9 cellular contexts compared by ENCODE assay signal in the genomic region with DNA sequence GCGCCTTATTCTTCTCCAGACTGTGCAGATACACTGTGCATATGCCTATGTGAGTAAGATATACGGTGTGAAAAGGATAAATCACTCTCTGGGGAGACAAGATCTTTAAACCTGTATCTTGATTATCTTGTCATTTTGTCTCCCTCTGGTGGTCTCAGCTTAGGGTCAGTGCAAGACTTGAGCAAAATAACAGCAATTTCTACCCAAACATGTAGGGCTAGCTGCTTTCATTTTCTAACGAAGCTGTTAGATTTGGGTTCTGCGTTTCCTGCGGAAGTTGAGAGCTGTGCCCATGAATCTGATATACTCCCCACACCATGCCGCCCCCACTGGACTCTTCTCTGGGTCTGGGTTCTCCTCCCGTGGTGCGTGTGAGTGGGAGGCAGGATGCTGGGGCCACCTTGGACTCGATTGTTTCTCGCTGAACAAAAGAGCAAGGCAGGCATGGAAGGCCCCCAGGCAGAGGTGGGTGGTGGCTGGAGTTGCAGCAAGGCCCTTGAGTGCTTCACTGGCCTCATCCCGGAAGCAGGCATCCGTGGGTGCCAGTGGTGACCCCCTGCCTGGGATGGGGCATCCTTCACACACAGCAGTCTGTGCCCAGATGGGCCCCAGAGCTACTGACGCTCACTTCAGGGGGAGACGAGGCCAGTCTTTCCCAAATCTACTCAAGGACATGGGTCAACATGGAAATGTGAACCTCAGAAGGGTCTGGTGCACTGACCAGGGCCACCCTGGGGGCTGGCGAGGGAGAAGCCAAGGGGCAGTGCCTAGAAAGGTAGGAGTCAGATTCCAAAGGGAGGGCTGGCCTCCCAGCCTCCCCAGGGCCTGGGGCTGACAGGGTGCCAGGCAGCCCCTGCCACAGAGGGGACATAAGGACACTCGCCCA.
DNase-seq lines count a peak whose midpoint lies in the region; ATAC-seq and TF ChIP-seq lines count a peak whose summit lies in the region.
"Had no signal": no experiment of that assay in that cellular context is flagged by ENCODE, and none has a peak within 500 bp of the region (broad histone marks: within the 10 kb centered on the region; RNA-seq: fewer than 3 reads in every experiment).

No MANE protein-coding gene starts in this region.

- DNase-seq in CD4-positive, alpha-beta memory T cell: peak in 4 of 5 donors; percentile 14 to 37 (median 24)
- peak; percentile 52 for DNase-seq in activated naive CD8-positive, alpha-beta T cell treated with anti-CD3 and anti-CD28 coated beads, Interleukin-2, amount 10 ng/mL, durations not matched to agents 7 days and 5 days
- DNase-seq in midbrain (lab: John Stamatoyannopoulos, UW) (peak; percentile 62), ascending aorta (ENCODE audit: low spot score in 2 of 2) (no peak), right atrium auricular region (ENCODE audit: low spot score) (no peak), ureter (ENCODE audit: low spot score) (no peak)
- DNase-seq: small intestine had no signal

- H3K4me3 Mint-ChIP-seq in CD4-positive, alpha-beta memory T cell: peak overlapping the region; percentile 58 to 82 (median 72)
- H3K4me3 Mint-ChIP-seq in activated naive CD8-positive, alpha-beta T cell treated with anti-CD3 and anti-CD28 coated beads, Interleukin-2, amount 10 ng/mL, durations not matched to agents 7 days and 5 days: peak overlapping the region; percentile 65

- no peaks in the 10 kb centered on the region for H3K27me3 ChIP-seq in CD4-positive, alpha-beta memory T cell (ENCODE audit: insufficient read depth, low read length)
- H3K27me3 ChIP-seq in ascending aorta: no peaks in the 10 kb centered on the region
- H3K27me3 ChIP-seq in right atrium auricular region: peaks cover 0 to 3% of the 10 kb centered on the region in 2 donors

- H3K4me3 ChIP-seq in CD4-positive, alpha-beta memory T cell (ENCODE audit: low read length in 2 of 2): peak overlapping the region in 1 of 2 donors; percentile 42
- no peak overlapping the region for H3K4me3 ChIP-seq in ascending aorta
- no peak overlapping the region for H3K4me3 ChIP-seq in right atrium auricular region

- no peaks in the 10 kb centered on the region for H3K27me3 Mint-ChIP-seq in CD4-positive, alpha-beta memory T cell
- H3K27me3 Mint-ChIP-seq in activated naive CD8-positive, alpha-beta T cell treated with anti-CD3 and anti-CD28 coated beads, Interleukin-2, amount 10 ng/mL, durations not matched to agents 7 days and 5 days: no peaks in the 10 kb centered on the region

- H3K36me3 Mint-ChIP-seq in CD4-positive, alpha-beta memory T cell: peaks cover 0 to 15% of the 10 kb centered on the region in 2 donors
- H3K36me3 Mint-ChIP-seq in activated naive CD8-positive, alpha-beta T cell treated with anti-CD3 and anti-CD28 coated beads, Interleukin-2, amount 10 ng/mL, durations not matched to agents 7 days and 5 days: peaks cover 3% of the 10 kb centered on the region

- POLR2A ChIA-PET in CD4-positive, alpha-beta memory T cell (lab: Charles Lee; ENCODE audit: partially characterized antibody): interaction anchor here (1.3 kb wide), 1 partner anchor 300 kb away, joined by 3 read pairs; no protein-coding TSS in a partner anchor
- POLR2A ChIA-PET in activated naive CD8-positive, alpha-beta T cell treated with anti-CD3 and anti-CD28 coated beads, Interleukin-2, amount 10 ng/mL, durations not matched to agents 7 days and 5 days (lab: Charles Lee): interaction anchor here (0.9 to 1.0 kb wide), 2 partner anchors 52 to 96 kb away, joined by 3 to 4 read pairs; no protein-coding TSS in a partner anchor

- H3K9me3 ChIP-seq in CD4-positive, alpha-beta memory T cell (ENCODE audit: control insufficient read depth in 1 of 2, low read length in 2 of 2): no peaks in the 10 kb centered on the region
- H3K9me3 ChIP-seq in KOPT-K1 (ENCODE audit: insufficient read depth, low read length, poor library complexity, severe bottlenecking) (no peaks in the 10 kb centered on the region), ascending aorta (no peaks in the 10 kb centered on the region), right atrium auricular region (no peaks in the 10 kb centered on the region)

- H3K27ac ChIP-seq in CD4-positive, alpha-beta memory T cell (ENCODE audit: low read depth, low read length): peak overlapping the region; percentile 2
- H3K27ac ChIP-seq in KOPT-K1 (ENCODE audit: low read depth, low read length, poor library complexity, severe bottlenecking) (peak overlapping the region; percentile 60), ascending aorta (no peak overlapping the region), right atrium auricular region (no peak overlapping the region)

- H3K4me1 ChIP-seq in CD4-positive, alpha-beta memory T cell (ENCODE audit: insufficient read depth, low read length): peaks cover 19% of the 10 kb centered on the region
- H3K4me1 ChIP-seq in ascending aorta: no peaks in the 10 kb centered on the region
- H3K4me1 ChIP-seq in right atrium auricular region: no peaks in the 10 kb centered on the region

- H3K9me3 Mint-ChIP-seq in CD4-positive, alpha-beta memory T cell: peaks cover 0 to 2% (median 0%) of the 10 kb centered on the region in 8 donors
- H3K9me3 Mint-ChIP-seq in activated naive CD8-positive, alpha-beta T cell treated with anti-CD3 and anti-CD28 coated beads, Interleukin-2, amount 10 ng/mL, durations not matched to agents 7 days and 5 days: no peaks in the 10 kb centered on the region

- CTCF ChIA-PET in CD4-positive, alpha-beta memory T cell (lab: Charles Lee; ENCODE audit: partially characterized antibody): interaction anchor here (0.8 to 6.6 kb wide), 19 partner anchors 9 to 300 kb away, joined by 3 to 46 read pairs (median 4); no protein-coding TSS in a partner anchor

- H3K36me3 ChIP-seq in CD4-positive, alpha-beta memory T cell (ENCODE audit: insufficient read depth, low read length): no peaks in the 10 kb centered on the region
- H3K36me3 ChIP-seq in KOPT-K1 (ENCODE audit: insufficient read depth, low read length) (no peaks in the 10 kb centered on the region; the same call in 1 of the 2 replicates), ascending aorta (no peaks in the 10 kb centered on the region), right atrium auricular region (no peaks in the 10 kb centered on the region)

- peak; percentile 76 for ATAC-seq in activated naive CD8-positive, alpha-beta T cell treated with anti-CD3 and anti-CD28 coated beads, Interleukin-2, amount 10 ng/mL, durations not matched to agents 7 days and 5 days (ENCODE audit: low read depth)
- no peak for ATAC-seq in GM21723 (IDR thresholded peaks at IDR 0.05; ENCODE audit: unreplicated experiment)

- intact Hi-C loops in CD4-positive, alpha-beta memory T cell (cut with micrococcal nuclease): loop anchor here (10.0 kb wide), 1 partner anchor 215 kb away; no protein-coding TSS in a partner anchor
- intact Hi-C loops in ascending aorta (cut with DNase I): no loop called here

- peaks cover 18 to 35% (median 26%) of the 10 kb centered on the region in 4 donors for H3K4me1 Mint-ChIP-seq in CD4-positive, alpha-beta memory T cell
- H3K4me1 Mint-ChIP-seq in activated naive CD8-positive, alpha-beta T cell treated with anti-CD3 and anti-CD28 coated beads, Interleukin-2, amount 10 ng/mL, durations not matched to agents 7 days and 5 days: peaks cover 33% of the 10 kb centered on the region

- H3K27ac Mint-ChIP-seq in CD4-positive, alpha-beta memory T cell: peak overlapping the region; percentile 35 to 86 (median 73)
- peak overlapping the region; percentile 87 for H3K27ac Mint-ChIP-seq in activated naive CD8-positive, alpha-beta T cell treated with anti-CD3 and anti-CD28 coated beads, Interleukin-2, amount 10 ng/mL, durations not matched to agents 7 days and 5 days

- TF ChIP-seq CTCF in ascending aorta (IDR thresholded peaks at IDR 0.05): no peak
- no peak for TF ChIP-seq CTCF in right atrium auricular region (IDR thresholded peaks at IDR 0.05)

Comparison
In these comparisons a context has a peak if more than half of its experiments do, and no peak if none do; other contexts are left out.
1. DNase-seq: peak in CD4-positive, alpha-beta memory T cell (4 of 5), activated naive CD8-positive, alpha-beta T cell treated with anti-CD3 and anti-CD28 coated beads, Interleukin-2, amount 10 ng/mL, durations not matched to agents 7 days and 5 days (single experiment) and midbrain (single experiment); none in ascending aorta (0 of 2), right atrium auricular region (single experiment) and ureter (single experiment).
2. H3K27ac ChIP-seq: peak in CD4-positive, alpha-beta memory T cell (single experiment) and KOPT-K1 (single experiment); none in ascending aorta (0 of 2) and right atrium auricular region (0 of 2).